In the genomic region with DNA sequence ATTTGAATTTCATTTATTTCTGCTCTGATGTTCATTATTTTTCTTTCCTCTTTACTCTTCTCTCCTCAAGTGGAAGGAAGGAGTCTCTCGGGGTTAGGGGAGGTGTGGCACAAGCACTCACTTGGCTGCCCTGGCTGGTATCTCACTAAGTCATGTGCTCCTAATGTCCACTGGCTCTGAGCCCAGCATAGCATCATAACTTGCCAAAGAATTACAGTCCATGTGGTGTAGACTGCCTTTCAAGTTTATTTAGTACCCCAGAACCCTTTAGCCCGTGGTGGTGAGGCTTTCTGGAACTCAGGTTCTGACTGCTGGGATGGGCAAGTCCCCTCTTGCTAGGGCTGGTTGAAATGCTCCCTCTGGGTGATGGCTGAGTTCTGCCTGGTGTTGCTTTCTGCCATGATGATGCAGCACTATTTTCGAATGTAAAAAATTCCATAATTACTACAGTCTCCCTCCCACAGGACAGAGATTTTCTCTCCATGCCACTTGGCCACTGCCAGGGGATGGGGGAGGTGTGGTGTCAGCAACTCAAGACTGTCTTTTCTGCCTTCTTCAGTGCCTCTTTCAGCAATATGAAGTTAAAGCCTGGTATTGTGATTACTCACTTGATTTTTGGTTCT, we compare ENCODE assay signal across 1 cellular context.
TF ChIP-seq lines count a peak whose summit lies in the region.

No MANE protein-coding gene starts in this region.

TF ChIP-seq in HepG2, 621 proteins besides CTCF, POLR2A, EP300 and RAD21:
- TF ChIP-seq ZSCAN9 (CRISPR knock-in tag; IDR thresholded peaks at IDR 0.05; ENCODE audit: borderline replicate concordance) (no peak), KDM1A (CRISPR knock-in tag; IDR thresholded peaks at IDR 0.05) (no peak), ZNF136 (CRISPR knock-in tag; IDR thresholded peaks at IDR 0.05; ENCODE audit: low read depth) (no peak), SSRP1 (CRISPR knock-in tag; IDR thresholded peaks at IDR 0.05) (no peak), MAFK (conservative IDR thresholded peaks at IDR 0.05 in 1 of 2, IDR thresholded peaks at IDR 0.05 in 1 of 2; ENCODE audit: low read length in 2 of 2) (0 out of 4 replicates have a peak, but pooled peaks of 1 of the 2 experiments have one; percentile 3), ZNF44 (CRISPR knock-in tag; IDR thresholded peaks at IDR 0.05) (no peak)
- TF ChIP-seq, protein P1, sequence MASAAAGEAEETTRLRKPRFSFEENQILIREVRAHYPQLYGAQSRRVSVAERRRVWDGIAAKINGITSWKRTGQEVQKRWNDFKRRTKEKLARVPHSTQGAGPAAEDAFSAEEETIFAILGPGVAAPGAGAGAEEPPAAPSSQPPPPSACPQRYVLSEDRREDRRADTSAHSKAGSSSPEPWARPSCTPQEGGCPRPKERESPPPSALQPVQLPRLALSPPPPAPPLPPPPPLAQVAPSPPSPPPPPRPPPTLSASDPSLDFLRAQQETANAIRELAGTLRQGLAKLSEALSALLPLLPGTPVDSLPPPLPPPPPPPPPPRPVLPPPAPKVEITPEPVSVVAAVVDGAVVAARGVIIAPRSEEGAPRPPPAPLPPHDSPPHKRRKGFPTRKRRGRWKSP (CRISPR knock-in tag; IDR thresholded peaks at IDR 0.05): no peak
- TF ChIP-seq, protein P2, sequence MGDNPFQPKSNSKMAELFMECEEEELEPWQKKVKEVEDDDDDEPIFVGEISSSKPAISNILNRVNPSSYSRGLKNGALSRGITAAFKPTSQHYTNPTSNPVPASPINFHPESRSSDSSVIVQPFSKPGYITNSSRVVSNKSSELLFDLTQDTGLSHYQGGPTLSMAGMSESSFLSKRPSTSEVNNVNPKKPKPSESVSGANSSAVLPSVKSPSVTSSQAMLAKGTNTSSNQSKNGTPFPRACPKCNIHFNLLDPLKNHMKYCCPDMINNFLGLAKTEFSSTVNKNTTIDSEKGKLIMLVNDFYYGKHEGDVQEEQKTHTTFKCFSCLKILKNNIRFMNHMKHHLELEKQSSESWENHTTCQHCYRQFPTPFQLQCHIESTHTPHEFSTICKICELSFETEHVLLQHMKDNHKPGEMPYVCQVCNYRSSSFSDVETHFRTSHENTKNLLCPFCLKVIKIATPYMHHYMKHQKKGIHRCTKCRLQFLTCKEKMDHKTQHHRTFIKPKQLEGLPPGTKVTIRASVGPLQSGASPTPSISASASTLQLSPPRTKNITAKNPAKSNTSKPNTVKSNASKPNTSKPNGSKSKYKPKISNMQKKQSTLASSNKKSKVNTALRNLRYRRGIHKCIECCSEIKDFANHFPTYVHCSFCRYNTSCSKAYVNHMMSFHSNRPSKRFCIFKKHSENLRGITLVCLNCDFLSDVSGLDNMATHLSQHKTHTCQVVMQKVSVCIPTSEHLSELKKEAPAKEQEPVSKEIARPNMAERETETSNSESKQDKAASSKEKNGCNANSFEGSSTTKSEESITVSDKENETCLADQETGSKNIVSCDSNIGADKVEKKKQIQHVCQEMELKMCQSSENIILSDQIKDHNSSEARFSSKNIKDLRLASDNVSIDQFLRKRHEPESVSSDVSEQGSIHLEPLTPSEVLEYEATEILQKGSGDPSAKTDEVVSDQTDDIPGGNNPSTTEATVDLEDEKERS (CRISPR knock-in tag; IDR thresholded peaks at IDR 0.05): no peak
